ENCODE assay signal across 10 cellular contexts in the genomic region with DNA sequence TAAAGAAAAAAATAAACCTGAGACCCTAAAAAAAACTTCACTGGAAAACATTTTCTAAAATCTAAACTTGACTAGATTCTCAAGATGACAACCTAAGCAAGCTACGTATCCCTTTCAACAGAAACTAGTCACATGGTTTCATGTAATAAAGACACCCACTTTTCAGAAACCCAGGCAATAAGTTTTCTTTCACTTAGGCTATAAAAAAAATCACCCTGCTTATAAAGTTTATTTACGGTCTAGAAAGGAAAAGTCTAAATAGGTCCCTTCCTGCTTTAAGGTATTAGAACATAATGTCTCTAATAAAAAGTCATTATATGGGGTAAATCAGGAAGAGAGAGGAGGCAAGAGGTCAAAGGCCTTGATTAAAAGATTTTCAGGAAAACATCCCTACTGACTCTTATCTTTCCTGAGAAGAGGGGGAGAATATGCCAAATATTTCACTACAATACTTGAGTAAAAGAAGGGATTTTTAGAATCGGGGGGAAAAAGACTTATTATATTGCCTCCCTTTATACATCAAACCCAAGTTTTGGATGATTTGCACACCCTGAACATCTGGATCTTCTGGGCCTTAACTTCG. TPM values are rescaled to one million over a fixed set of nuclear protein-coding genes. Genes with fewer than 3 reads are reported as not detected.
DNase-seq lines count a peak whose midpoint lies in the region; ATAC-seq, FAIRE-seq and TF ChIP-seq lines count a peak whose summit lies in the region.
"Had no signal": no experiment of that assay in that cellular context is flagged by ENCODE, and none has a peak within 500 bp of the region (broad histone marks: within the 10 kb centered on the region; RNA-seq: fewer than 3 reads in every experiment).

No MANE protein-coding gene starts in this region.

- 1% methylated on average over 4 of the region's 4 CpGs for WGBS in GM12878 (ENCODE audit: insufficient coverage, insufficient replicate concordance, low lambda C conversion rate, missing lambda C conversion rate)

- intact Hi-C loops in CD14-positive monocyte (cut with micrococcal nuclease): no loop called here
- intact Hi-C loops in GM12878 (cut with micrococcal nuclease; ENCODE audit: unreplicated experiment): loop anchor here (5.0 kb wide), 1 partner anchor 39 kb away; no protein-coding TSS in a partner anchor

- BruUV-seq in GM12878 (replicated peaks; lab: Mats Ljungman, UMichigan): TSS peak; percentile 75

- FAIRE-seq in GM12878 (lab: Jason Lieb, UNC): peak; percentile 75
- no peak for FAIRE-seq in HTR-8/SVneo (lab: Jason Lieb, UNC)

- no peak for TF ChIP-seq EP300 in GM12878 (IDR thresholded peaks at IDR 0.05; ENCODE audit: borderline replicate concordance in 1 of 2, control insufficient read depth in 1 of 2, low read depth in 2 of 2, low read length in 2 of 2)

- H3K27ac ChIP-seq in GM12878 (ENCODE audit: control insufficient read depth, insufficient read depth) (peak overlapping the region; percentile 95), osteoblast (ENCODE audit: low read depth, low read length) (peak overlapping the region; percentile 22)

- no peak for TF ChIP-seq POLR2A in GM12878 (IDR thresholded peaks at IDR 0.05; ENCODE audit: low read depth, low read length)

- H3K36me3 Mint-ChIP-seq in CD14-positive monocyte: peaks cover 10 to 21% of the 10 kb centered on the region in 2 donors

- no peak for TF ChIP-seq RAD21 in GM12878 (IDR thresholded peaks at IDR 0.05; ENCODE audit: insufficient read depth, low read depth, low read length)

- no peak overlapping the region for H3K4me3 Mint-ChIP-seq in CD14-positive monocyte

- no peaks in the 10 kb centered on the region for H4K20me1 ChIP-seq in GM12878 (ENCODE audit: control insufficient read depth, insufficient read depth)
- peaks cover 6% of the 10 kb centered on the region for H4K20me1 ChIP-seq in osteoblast (ENCODE audit: insufficient read depth, low read length)

- H3K27me3 Mint-ChIP-seq in CD14-positive monocyte (ENCODE audit: low read depth in 3 of 3): peaks cover 0 to 2% (median 0%) of the 10 kb centered on the region in 3 donors

- in situ Hi-C loops in GM12878 (cut with MboI): no loop called here

- H3K4me1 ChIP-seq in GM12878 (ENCODE audit: control insufficient read depth, insufficient read depth, low read length) (peaks cover 34% of the 10 kb centered on the region), osteoblast (ENCODE audit: insufficient read depth, low read length) (peaks cover 5% of the 10 kb centered on the region)

- peaks cover 0 to 6% (median 0%) of the 10 kb centered on the region in 7 donors for H3K9me3 Mint-ChIP-seq in CD14-positive monocyte

- H3K79me2 ChIP-seq in GM12878 (ENCODE audit: control insufficient read depth, insufficient read depth, low read length): peaks cover 49% of the 10 kb centered on the region
- peaks cover 88% of the 10 kb centered on the region for H3K79me2 ChIP-seq in osteoblast (ENCODE audit: insufficient read depth, low read length)

- RAD21 ChIA-PET in GM12878 (lab: Charles Lee; ENCODE audit: unreplicated experiment): interaction anchor here (0.8 to 1.6 kb wide), 5 partner anchors 9 to 88 kb away, joined by 3 to 6 read pairs (median 5); no protein-coding TSS in a partner anchor

- peak overlapping the region in 4 of 7 donors; percentile 13 to 89 (median 82) for H3K27ac Mint-ChIP-seq in CD14-positive monocyte

- H3K4me1 Mint-ChIP-seq in CD14-positive monocyte: peaks cover 18% of the 10 kb centered on the region

- peak; percentile 77 for ATAC-seq in GM12878
- ATAC-seq in HG03565 (IDR thresholded peaks at IDR 0.05; ENCODE audit: unreplicated experiment): no peak
- no peak for ATAC-seq in HG02763 (IDR thresholded peaks at IDR 0.05; ENCODE audit: unreplicated experiment)

- H3K4me2 ChIP-seq in GM12878 (ENCODE audit: control insufficient read depth, insufficient read depth) (peak overlapping the region; percentile 90), osteoblast (ENCODE audit: insufficient read depth, low read length) (no peak overlapping the region)

- H3K4me3 ChIP-seq in GM12878: peak overlapping the region; percentile 50; the same call in 1 of the 2 replicates
- no peak overlapping the region for H3K4me3 ChIP-seq in osteoblast (ENCODE audit: insufficient read depth, low read length)

- H3K36me3 ChIP-seq in GM12878 (ENCODE audit: control insufficient read depth in 2 of 2, insufficient read depth in 2 of 2, low read length in 1 of 2) (no peaks in the 10 kb centered on the region), osteoblast (ENCODE audit: insufficient read depth, low read length) (no peaks in the 10 kb centered on the region)

- H2AFZ ChIP-seq in GM12878 (ENCODE audit: control insufficient read depth, low read depth, low read length): peak overlapping the region; percentile 59
- no peak overlapping the region for H2AFZ ChIP-seq in osteoblast (ENCODE audit: low read length)

- CTCF ChIA-PET in HEK293T (lab: Yijun Ruan, JAX) (no interaction called here), GM12878 (lab: Yijun Ruan, JAX) (interaction anchor here (0.7 to 2.9 kb wide), 4 partner anchors 9 to 325 kb away, joined by 4 to 29 read pairs (median 7); a partner anchor contains a TSS)

- DNase-seq in CD14-positive monocyte (ENCODE audit: low spot score) (no peak), HEK293T (ENCODE audit: extremely low spot score) (no peak), GM12878 (ENCODE audit: low read depth, low spot score) (no peak), osteoblast (ENCODE audit: insufficient read length, low spot score, missing footprints) (no peak), SW 1271 (lab: John Stamatoyannopoulos, UW) (no peak), HTR-8/SVneo (ENCODE audit: insufficient read length, low spot score) (no peak)
- DNase-seq: NCI-H1105 treated with DMSO at 0.1 percent for 48 hours, RPMI8226 had no signal

- no peak for TF ChIP-seq CTCF in CD14-positive monocyte (IDR thresholded peaks at IDR 0.05)
- TF ChIP-seq CTCF in GM12878 (IDR thresholded peaks at IDR 0.05 in 2 of 3, conservative IDR thresholded peaks at IDR 0.05 in 1 of 3; ENCODE audit: control insufficient read depth in 2 of 3, extremely low read depth in 1 of 3, insufficient read depth in 1 of 3, low read depth in 3 of 3, low read length in 3 of 3): no peak
- no peak for TF ChIP-seq CTCF in osteoblast (IDR thresholded peaks at IDR 0.05; ENCODE audit: extremely low read depth, low read depth, low read length)

- peak overlapping the region; percentile 77 for H3K9ac ChIP-seq in GM12878 (ENCODE audit: control insufficient read depth, insufficient read depth, low read length)

- SMC1A ChIA-PET in GM12878 (lab: Charles Lee; ENCODE audit: uncharacterized antibody, unreplicated experiment): interaction anchor here (1.0 to 7.9 kb wide), 4 partner anchors 10 to 60 kb away, joined by 3 to 86 read pairs (median 6); no protein-coding TSS in a partner anchor

- no peaks in the 10 kb centered on the region for H3K27me3 ChIP-seq in GM12878 (replicated peaks in 1 of 2; ENCODE audit: control insufficient read depth in 2 of 2, insufficient read depth in 2 of 2, low read length in 1 of 2)
- H3K27me3 ChIP-seq in osteoblast (ENCODE audit: insufficient read depth, low read length): no peaks in the 10 kb centered on the region

- POLR2A ChIA-PET in HEK293T (lab: Yijun Ruan, JAX) (interaction anchor here (1.8 to 4.1 kb wide), 3 partner anchors 9 to 88 kb away, joined by 4 to 16 read pairs (median 6); a partner anchor contains a TSS), GM12878 (lab: Charles Lee) (interaction anchor here (0.5 to 1.9 kb wide), 5 partner anchors 10 to 726 kb away, joined by 3 to 15 read pairs (median 5); a partner anchor contains a TSS)

- H3K9me3 ChIP-seq in GM12878 (replicated peaks; ENCODE audit: control insufficient read depth, insufficient read depth, low read length) (no peaks in the 10 kb centered on the region), osteoblast (ENCODE audit: low read depth, low read length) (no peaks in the 10 kb centered on the region)

TF ChIP-seq in HEK293T, 16 proteins besides CTCF, POLR2A, EP300 and RAD21 (continues in another document):
- TF ChIP-seq, protein P1, sequence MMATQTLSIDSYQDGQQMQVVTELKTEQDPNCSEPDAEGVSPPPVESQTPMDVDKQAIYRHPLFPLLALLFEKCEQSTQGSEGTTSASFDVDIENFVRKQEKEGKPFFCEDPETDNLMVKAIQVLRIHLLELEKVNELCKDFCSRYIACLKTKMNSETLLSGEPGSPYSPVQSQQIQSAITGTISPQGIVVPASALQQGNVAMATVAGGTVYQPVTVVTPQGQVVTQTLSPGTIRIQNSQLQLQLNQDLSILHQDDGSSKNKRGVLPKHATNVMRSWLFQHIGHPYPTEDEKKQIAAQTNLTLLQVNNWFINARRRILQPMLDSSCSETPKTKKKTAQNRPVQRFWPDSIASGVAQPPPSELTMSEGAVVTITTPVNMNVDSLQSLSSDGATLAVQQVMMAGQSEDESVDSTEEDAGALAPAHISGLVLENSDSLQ (IDR thresholded peaks at IDR 0.05): 0 out of 2 replicates have a peak, but pooled peaks have one; percentile 6

TF ChIP-seq in GM12878, 131 proteins besides CTCF, POLR2A, EP300 and RAD21:
- TF ChIP-seq NR2C1 (IDR thresholded peaks at IDR 0.05) (peak; percentile 7; the same call in 1 of the 2 replicates), RAD51 (IDR thresholded peaks at IDR 0.05) (peak; percentile 73), BACH1 (IDR thresholded peaks at IDR 0.05; ENCODE audit: borderline replicate concordance) (no peak), NR2F1 (conservative IDR thresholded peaks at IDR 0.05) (peak; percentile 54)

RNA-seq across cellular contexts. Expression of a gene that starts 9.5 kb away (rescaled TPM):
- 10 to 100 TPM in 1 of 2 donors, 1 to 10 TPM in 1; 6.7 to 12.9 TPM for polyA plus RNA-seq in CD14-positive monocyte
- total RNA-seq in GM12878 (2013; cell fraction: nucleolus; rRNA removed): 89.0 and 94.1 TPM in 2 replicates
- total RNA-seq in GM12878 (2014; rRNA removed): 23.8 and 26.6 TPM in 2 replicates
- 44.0 and 45.4 TPM in 2 replicates for total RNA-seq in GM12878 (2014; rRNA removed; fragmentation: Illumina TruSeq; extraction: Trizol)
- total RNA-seq in GM12878 (2021): 39.2 and 39.4 TPM in 2 replicates
- 12.5 TPM for polyA plus RNA-seq in GM12878 (2011; ENCODE audit: low read depth)
- 25.8 and 32.0 TPM in 2 replicates for polyA plus RNA-seq in GM12878 (2011; rRNA removed)
- 22.6 and 25.9 TPM in 2 replicates for polyA plus RNA-seq in GM12878 (2011; cell fraction: cytosol; rRNA removed)
- 25.4 and 29.1 TPM in 2 replicates for polyA plus RNA-seq in GM12878 (2011; cell fraction: nucleus; rRNA removed)
- 12.5 and 14.6 TPM in 2 replicates for polyA plus RNA-seq in GM12878 (2012)
- polyA plus RNA-seq in GM12878 (2014; fragmentation: Illumina TruSeq; extraction: Trizol): 39.9 and 42.0 TPM in 2 replicates
- polyA plus RNA-seq in GM12878 (2014; fragmentation: Nextera tagmentation; extraction: Ambion mirVana): 1 to 10 TPM; 6.0 to 6.3 TPM
- 20.0 and 23.4 TPM in 2 replicates for polyA plus RNA-seq in GM12878 (2014; rRNA removed)
- polyA plus RNA-seq in GM12878 (2016; fragmentation: Nextera tagmentation; extraction: Ambion mirVana): 10 to 100 TPM; 19.9 to 26.6 TPM
- 51.7 and 60.6 TPM in 2 replicates for polyA minus RNA-seq in GM12878 (2011; rRNA and poly(A)+ RNA removed)
- polyA minus RNA-seq in GM12878 (2011; cell fraction: cytosol; rRNA and poly(A)+ RNA removed): 9.8 and 10.3 TPM in 2 replicates
- 13.5 and 27.0 TPM in 2 replicates for polyA minus RNA-seq in GM12878 (2011; cell fraction: nucleus; rRNA and poly(A)+ RNA removed)
- 90.8 and 103 TPM in 2 replicates for total RNA-seq in osteoblast
